Comparison of ENCODE assay signal across 11 cellular contexts in genomic region chr4:1766336-1767057, GRCh38. TPM values are rescaled to one million over a fixed set of nuclear protein-coding genes. Genes with fewer than 3 reads are reported as not detected.
DNase-seq lines count a peak whose midpoint lies in the region; ATAC-seq, FAIRE-seq and TF ChIP-seq lines count a peak whose summit lies in the region.
"Had no signal": no experiment of that assay in that cellular context is flagged by ENCODE, and none has a peak within 500 bp of the region (broad histone marks: within the 10 kb centered on the region; RNA-seq: fewer than 3 reads in every experiment).

No MANE protein-coding gene starts in this region.

- no peaks in the 10 kb centered on the region for H3K9me3 ChIP-seq in heart right ventricle

- no peaks in the 10 kb centered on the region for H3K36me3 ChIP-seq in heart right ventricle

- no peak for FAIRE-seq in urothelium cell line (lab: Jason Lieb, UNC)

- intact Hi-C loops in heart right ventricle (cut with DNase I): loop anchor here in 1 of 10 donors (5.0 kb wide), 1 partner anchor 41 kb away; no protein-coding TSS in a partner anchor
- intact Hi-C loops in activated CD4-positive, alpha-beta memory T cell treated with anti-CD3 and anti-CD28 coated beads for 36 hours (cut with micrococcal nuclease): no loop called here

- H3K4me1 ChIP-seq in heart right ventricle: peaks cover 2 to 20% (median 11%) of the 10 kb centered on the region in 9 donors

- H3K4me1 Mint-ChIP-seq in activated CD4-positive, alpha-beta memory T cell treated with anti-CD3 and anti-CD28 coated beads for 36 hours (ENCODE audit: low read depth): no peaks in the 10 kb centered on the region

- CTCF ChIA-PET in activated CD4-positive, alpha-beta memory T cell treated with anti-CD3 and anti-CD28 coated beads for 36 hours (lab: Charles Lee): interaction anchor here (0.7 kb wide), 1 partner anchor 133 kb away, joined by 3 read pairs; no protein-coding TSS in a partner anchor

- no peak overlapping the region for H3K4me3 Mint-ChIP-seq in activated CD4-positive, alpha-beta memory T cell treated with anti-CD3 and anti-CD28 coated beads for 36 hours
- H3K4me3 Mint-ChIP-seq: activated T-cell treated with anti-CD3 and anti-CD28 coated beads, Interleukin-2, amount 50 U/mL, for 24 hours had no signal

- 41 to 50% methylated on average over 34 to 41 of the region's 41 CpGs for WGBS in heart right ventricle, 2 donors

- H3K27ac Mint-ChIP-seq in activated CD4-positive, alpha-beta memory T cell treated with anti-CD3 and anti-CD28 coated beads for 36 hours: no peak overlapping the region
- H3K27ac Mint-ChIP-seq: activated T-cell treated with anti-CD3 and anti-CD28 coated beads, Interleukin-2, amount 50 U/mL, for 24 hours had no signal

- no peak overlapping the region for H3K27ac ChIP-seq in heart right ventricle

- TF ChIP-seq CTCF in heart right ventricle (IDR thresholded peaks at IDR 0.05): no peak

- H3K4me3 ChIP-seq in heart right ventricle: peak overlapping the region; percentile 21 to 58 (median 48)

- H3K27me3 ChIP-seq in heart right ventricle: peaks cover 0 to 80% (median 22%) of the 10 kb centered on the region in 7 donors

- peaks cover 18% of the 10 kb centered on the region for H3K27me3 Mint-ChIP-seq in activated CD4-positive, alpha-beta memory T cell treated with anti-CD3 and anti-CD28 coated beads for 36 hours

- no peak for ATAC-seq in heart right ventricle

- H3K36me3 Mint-ChIP-seq in activated CD4-positive, alpha-beta memory T cell treated with anti-CD3 and anti-CD28 coated beads for 36 hours: no peaks in the 10 kb centered on the region

- no peaks in the 10 kb centered on the region for H3K9me3 Mint-ChIP-seq in activated CD4-positive, alpha-beta memory T cell treated with anti-CD3 and anti-CD28 coated beads for 36 hours
- H3K9me3 Mint-ChIP-seq: activated T-cell treated with anti-CD3 and anti-CD28 coated beads, Interleukin-2, amount 50 U/mL, for 24 hours had no signal

- peak; percentile 75 for DNase-seq in ELF-1 (ENCODE audit: low read depth, low spot score)
- peak; percentile 34 for DNase-seq in RPMI8226
- DNase-seq in heart right ventricle: no peak
- DNase-seq in retina: peak; percentile 68
- no peak for DNase-seq in stimulated activated CD8-positive, alpha-beta memory T cell treated with anti-CD3 and anti-CD28 coated beads, Interleukin-4, amount 100 ng/mL, for 48 hours
- DNase-seq in activated CD4-positive, alpha-beta memory T cell treated with anti-CD3 and anti-CD28 coated beads for 36 hours: no peak
- DNase-seq in urothelium cell line (ENCODE audit: low spot score): no peak
- DNase-seq in SKM-1 (lab: John Stamatoyannopoulos, UW; ENCODE audit: unreplicated experiment): no peak
- DNase-seq: activated T-cell treated with anti-CD3 and anti-CD28 coated beads, Interleukin-2, amount 50 U/mL, for 24 hours; cerebellar nuclear complex; NCI-H1092 treated with DMSO at 0.1 percent for 48 hours had no signal

- POLR2A ChIA-PET in activated CD4-positive, alpha-beta memory T cell treated with anti-CD3 and anti-CD28 coated beads for 36 hours (lab: Charles Lee): no interaction called here

RNA-seq across cellular contexts. Expression of gene FGFR3, which starts 26.6 kb away (rescaled TPM):
- total RNA-seq in heart right ventricle: 1 to 10 TPM; 1.2 to 5.3 (median 2.4) TPM
- polyA plus RNA-seq in heart right ventricle: 1 to 10 TPM; 1.3 to 6.6 TPM
- under 1 TPM; 0.21 to 0.27 TPM for total RNA-seq in activated CD4-positive, alpha-beta memory T cell treated with anti-CD3 and anti-CD28 coated beads for 36 hours

RNA-seq across cellular contexts. Expression of gene TACC3, which starts 45.2 kb away (rescaled TPM):
- 10 to 100 TPM in 2 of 10 donors, 1 to 10 TPM in 8; 2.3 to 15.6 (median 3.9) TPM for total RNA-seq in heart right ventricle
- 10 to 100 TPM in 1 of 2 donors, 1 to 10 TPM in 1; 6.0 to 16.2 TPM for polyA plus RNA-seq in heart right ventricle
- total RNA-seq in activated CD4-positive, alpha-beta memory T cell treated with anti-CD3 and anti-CD28 coated beads for 36 hours: 100 to 1,000 TPM; 194 to 201 TPM

RNA-seq across cellular contexts. Expression of gene TMEM129, which starts 45.4 kb away (rescaled TPM):
- 10 to 100 TPM; 28.1 to 45.6 (median 34.3) TPM for total RNA-seq in heart right ventricle
- 10 to 100 TPM; 28.6 to 33.0 TPM for polyA plus RNA-seq in heart right ventricle
- 10 to 100 TPM; 16.2 to 18.1 TPM for total RNA-seq in activated CD4-positive, alpha-beta memory T cell treated with anti-CD3 and anti-CD28 coated beads for 36 hours

RNA-seq across cellular contexts. Expression of gene SLBP, which starts 54.4 kb away (rescaled TPM):
- total RNA-seq in heart right ventricle: 10 to 100 TPM; 10.9 to 17.7 (median 12.8) TPM
- polyA plus RNA-seq in heart right ventricle: 10 to 100 TPM; 11.2 to 16.2 TPM
- total RNA-seq in activated CD4-positive, alpha-beta memory T cell treated with anti-CD3 and anti-CD28 coated beads for 36 hours: 100 to 1,000 TPM; 103 to 106 TPM

Comparison
In these comparisons a context has a peak if more than half of its experiments do, and no peak if none do; other contexts are left out.
1. DNase-seq: peak in ELF-1 (single experiment), RPMI8226 (single experiment) and retina (single experiment); none in heart right ventricle (0 of 2), stimulated activated CD8-positive, alpha-beta memory T cell treated with anti-CD3 and anti-CD28 coated beads, Interleukin-4, amount 100 ng/mL, for 48 hours (single experiment), activated CD4-positive, alpha-beta memory T cell treated with anti-CD3 and anti-CD28 coated beads for 36 hours (single experiment), urothelium cell line (single experiment) and SKM-1 (single experiment).
2. RNA of gene TACC3, which starts 45.2 kb away (total RNA-seq): 194 to 201 TPM in activated CD4-positive, alpha-beta memory T cell treated with anti-CD3 and anti-CD28 coated beads for 36 hours; 2.3 to 15.6 TPM in heart right ventricle; every median in the first group is over 10 times any median in the second.